Comparison of ENCODE assay signal across 11 cellular contexts in genomic region chr7:98119257-98119918, GRCh38. TPM values are rescaled to one million over a fixed set of nuclear protein-coding genes. Genes with fewer than 3 reads are reported as not detected.
DNase-seq lines count a peak whose midpoint lies in the region; ATAC-seq and TF ChIP-seq lines count a peak whose summit lies in the region.
"Had no signal": no experiment of that assay in that cellular context is flagged by ENCODE, and none has a peak within 500 bp of the region (broad histone marks: within the 10 kb centered on the region; RNA-seq: fewer than 3 reads in every experiment).

No MANE protein-coding gene starts in this region.

- peaks cover 8% of the 10 kb centered on the region for H3K36me3 Mint-ChIP-seq in endodermal cell (ENCODE audit: low read depth)

- intact Hi-C loops in aorta (cut with DNase I): no loop called here

- H3K4me1 Mint-ChIP-seq in endodermal cell: peaks cover 17% of the 10 kb centered on the region

- no peaks in the 10 kb centered on the region for H3K27me3 ChIP-seq in endodermal cell (ENCODE audit: control insufficient read depth, insufficient read depth, low read length, poor library complexity, severe bottlenecking)
- H3K27me3 ChIP-seq in aorta (ENCODE audit: control insufficient read depth in 1 of 2, insufficient read depth in 2 of 2, low read length in 1 of 2): no peaks in the 10 kb centered on the region
- H3K27me3 ChIP-seq: right lobe of liver had no signal

- no peaks in the 10 kb centered on the region for H3K27me3 Mint-ChIP-seq in endodermal cell (ENCODE audit: insufficient read depth)

- no peak overlapping the region for H3K9ac ChIP-seq in endodermal cell (ENCODE audit: extremely low read depth, low read length, poor library complexity, severe bottlenecking)

- WGBS in endodermal cell (ENCODE audit: insufficient coverage in 1 of 2, insufficient read length in 1 of 2), 2 experiments: 84 to 91% methylated on average over 7 to 10 of the region's 10 CpGs
- WGBS in aorta, 2 donors: 48 to 56% methylated on average over 10 of the region's 10 CpGs

- H3K27ac ChIP-seq in endodermal cell (ENCODE audit: low read depth, low read length) (no peak overlapping the region), aorta (ENCODE audit: low read depth in 1 of 2, low read length in 2 of 2) (no peak overlapping the region)
- H3K27ac ChIP-seq: right lobe of liver had no signal

- no peak for TF ChIP-seq CTCF in endodermal cell (conservative IDR thresholded peaks at IDR 0.05)

- H3K36me3 ChIP-seq in endodermal cell (ENCODE audit: control insufficient read depth, insufficient read depth, low read length): no peaks in the 10 kb centered on the region
- H3K36me3 ChIP-seq in aorta (ENCODE audit: control insufficient read depth in 1 of 2, insufficient read depth in 2 of 2, low read length in 1 of 2): no peaks in the 10 kb centered on the region
- H3K36me3 ChIP-seq: right lobe of liver had no signal

- ATAC-seq in aorta (ENCODE audit: low FRiP score): no peak

- peak; percentile 56 for DNase-seq in DMS53 (lab: John Stamatoyannopoulos, UW)
- DNase-seq in NCI-H2107 treated with DMSO at 0.1 percent for 48 hours (lab: John Stamatoyannopoulos, UW; ENCODE audit: unreplicated experiment): peak; percentile 64
- no peak for DNase-seq in endodermal cell
- peak; percentile 67 for DNase-seq in non-pigmented ciliary epithelial cell (ENCODE audit: low read depth)
- no peak for DNase-seq in D341Med (ENCODE audit: low spot score)
- DNase-seq in NCI-H128 (lab: John Stamatoyannopoulos, UW; ENCODE audit: unreplicated experiment): no peak
- no peak for DNase-seq in aorta
- DNase-seq in activated effector memory CD4-positive, alpha-beta T cell treated with anti-CD3 and anti-CD28 coated beads, Interleukin-2, amount 50 U/mL, for 16 hours: no peak
- DNase-seq: activated naive CD8-positive, alpha-beta T cell treated with anti-CD3 and anti-CD28 coated beads, Interleukin-2, amount 10 ng/mL, durations not matched to agents 7 days and 5 days; NCI-H2227 treated with DMSO at 0.1 percent for 48 hours; right lobe of liver had no signal

- H3K4me3 ChIP-seq in endodermal cell (ENCODE audit: low read length): no peak overlapping the region
- H3K4me3 ChIP-seq in aorta (ENCODE audit: low read length in 2 of 2): no peak overlapping the region
- H3K4me3 ChIP-seq: right lobe of liver had no signal

- H3K9me3 ChIP-seq in endodermal cell (ENCODE audit: control insufficient read depth, low read length): no peaks in the 10 kb centered on the region
- no peaks in the 10 kb centered on the region for H3K9me3 ChIP-seq in aorta (ENCODE audit: control insufficient read depth, low read length)
- H3K9me3 ChIP-seq: right lobe of liver had no signal

- peak overlapping the region; percentile 83 for H3K27ac Mint-ChIP-seq in endodermal cell
- H3K27ac Mint-ChIP-seq: activated naive CD8-positive, alpha-beta T cell treated with anti-CD3 and anti-CD28 coated beads, Interleukin-2, amount 10 ng/mL, durations not matched to agents 7 days and 5 days had no signal

- H3K4me3 Mint-ChIP-seq in endodermal cell: no peak overlapping the region
- H3K4me3 Mint-ChIP-seq: activated naive CD8-positive, alpha-beta T cell treated with anti-CD3 and anti-CD28 coated beads, Interleukin-2, amount 10 ng/mL, durations not matched to agents 7 days and 5 days had no signal

- H3K4me1 ChIP-seq in endodermal cell (ENCODE audit: control insufficient read depth, insufficient read depth, low read length) (no peaks in the 10 kb centered on the region), aorta (ENCODE audit: control insufficient read depth in 1 of 2, insufficient read depth in 2 of 2, low read length in 2 of 2) (no peaks in the 10 kb centered on the region)

- no peaks in the 10 kb centered on the region for H3K9me3 Mint-ChIP-seq in endodermal cell
- H3K9me3 Mint-ChIP-seq: activated naive CD8-positive, alpha-beta T cell treated with anti-CD3 and anti-CD28 coated beads, Interleukin-2, amount 10 ng/mL, durations not matched to agents 7 days and 5 days had no signal

RNA-seq across cellular contexts. Expression of gene LMTK2, which starts 12.7 kb away (rescaled TPM):
- total RNA-seq in endodermal cell (10 to 100 TPM; 23.5 to 25.6 TPM), aorta (10 to 100 TPM; 13.6 to 16.6 TPM)
- polyA plus RNA-seq in endodermal cell (2013, experiment 1 of 2): 9.8 TPM
- 9.9 TPM for polyA plus RNA-seq in endodermal cell (2013, experiment 2 of 2)
- 1 to 10 TPM; 1.5 to 3.6 TPM for polyA plus RNA-seq in aorta

Comparison
In these comparisons a context has a peak if more than half of its experiments do, and no peak if none do; other contexts are left out.
1. DNase-seq: peak in DMS53 (single experiment), NCI-H2107 treated with DMSO at 0.1 percent for 48 hours (single experiment) and non-pigmented ciliary epithelial cell (single experiment); none in endodermal cell (single experiment), D341Med (single experiment), NCI-H128 (single experiment), aorta (0 of 2) and activated effector memory CD4-positive, alpha-beta T cell treated with anti-CD3 and anti-CD28 coated beads, Interleukin-2, amount 50 U/mL, for 16 hours (single experiment).